Comparison of ENCODE assay signal across 8 cellular contexts in genomic region chr22:26673485-26673884, GRCh38. TPM values are rescaled to one million over a fixed set of nuclear protein-coding genes. Genes with fewer than 3 reads are reported as not detected.
A peak's percentile ranks its signal among the peaks of the same experiment; 100 is the strongest.
DNase-seq lines count a peak whose midpoint lies in the region; ATAC-seq and TF ChIP-seq lines count a peak whose summit lies in the region.

No MANE protein-coding gene starts in this region.

- H3K27ac ChIP-seq in esophagus muscularis mucosa (replicated peaks in 1 of 4) = peak overlapping the region; percentile 88 to 98 (median 91)
- peak overlapping the region; percentile 89 to 94 for H3K27ac ChIP-seq in prostate gland

- H3K9me3 ChIP-seq in esophagus muscularis mucosa (no peaks in the 10 kb centered on the region), prostate gland (no peaks in the 10 kb centered on the region)

- no peak for TF ChIP-seq POLR2A in esophagus muscularis mucosa (IDR thresholded peaks at IDR 0.05; ENCODE audit: low read depth)
- TF ChIP-seq POLR2A in prostate gland (IDR thresholded peaks at IDR 0.05) = no peak

- no peak for TF ChIP-seq CTCF in esophagus muscularis mucosa (IDR thresholded peaks at IDR 0.05)
- TF ChIP-seq CTCF in prostate gland (IDR thresholded peaks at IDR 0.05) = no peak

- intact Hi-C loops in esophagus muscularis mucosa (cut with DNase I) = no loop called here
- intact Hi-C loops in prostate gland (cut with DNase I) = loop anchor here (10.0 kb wide), 1 partner anchor 1131 kb away; the partner anchor contains the start of gene MN1

- 61% methylated on average over 4 of the region's 4 CpGs for WGBS in esophagus muscularis mucosa
- WGBS in prostate gland = 28% methylated on average over 4 of the region's 4 CpGs

- no peak for TF ChIP-seq EP300 in esophagus muscularis mucosa (IDR thresholded peaks at IDR 0.05)

- ATAC-seq in GM19397 (IDR thresholded peaks at IDR 0.05; ENCODE audit: unreplicated experiment) = no peak

- peaks cover 20 to 38% (median 28%) of the 10 kb centered on the region in 4 donors for H3K4me1 ChIP-seq in esophagus muscularis mucosa
- peaks cover 11% of the 10 kb centered on the region for H3K4me1 ChIP-seq in prostate gland (replicated peaks)

- DNase-seq in HK-2 (ENCODE audit: unreplicated experiment) (peak; percentile 14), esophagus muscularis mucosa (ENCODE audit: extremely low spot score) (no peak), prostate gland (ENCODE audit: low spot score) (no peak), epidermal melanocyte (ENCODE audit: insufficient read length, low spot score) (no peak), medulla oblongata (ENCODE audit: extremely low spot score) (no peak), superior temporal gyrus (ENCODE audit: extremely low spot score) (no peak)
- DNase-seq in activated CD4-positive, alpha-beta T cell treated with anti-CD3 and anti-CD28 coated beads, Interleukin-2, amount 50 U/mL, for 4 hours = peak; percentile 26

- H3K27me3 ChIP-seq in esophagus muscularis mucosa (peaks cover 0 to 4% (median 0%) of the 10 kb centered on the region in 4 donors), prostate gland (replicated peaks; ENCODE audit: insufficient read depth) (no peaks in the 10 kb centered on the region)

- H3K4me3 ChIP-seq in esophagus muscularis mucosa (peak overlapping the region; percentile 63 to 74 (median 72)), prostate gland (peak overlapping the region; percentile 66 to 69)

- H3K36me3 ChIP-seq in esophagus muscularis mucosa (no peaks in the 10 kb centered on the region), prostate gland (no peaks in the 10 kb centered on the region)

RNA-seq across cellular contexts. Expression of gene MIAT, which starts 16.1 kb away (rescaled TPM):
- 1 to 10 TPM in 1 of 4 donors, under 1 TPM in 3; 0.19 to 1.2 (median 0.38) TPM for total RNA-seq in esophagus muscularis mucosa
- total RNA-seq in prostate gland = under 1 TPM; 0.50 to 0.80 TPM

RNA-seq across cellular contexts. Expression of gene CRYBA4, which starts 51.7 kb away (rescaled TPM):
- total RNA-seq in esophagus muscularis mucosa (not detected), prostate gland (1 to 10 TPM in 1 of 2 donors, not detected in 1; 3.3 TPM)

RNA-seq across cellular contexts. Expression of gene CRYBB1, which starts 55.7 kb away (rescaled TPM):
- total RNA-seq in esophagus muscularis mucosa = under 1 TPM in 3 of 4 donors, not detected in 1; 0.33 to 0.86 (median 0.83) TPM
- total RNA-seq in prostate gland = under 1 TPM in 1 of 2 donors, not detected in 1; 0.36 TPM

Comparison
In these comparisons a context has a peak if more than half of its experiments do, and no peak if none do; other contexts are left out.
1. DNase-seq: peak in HK-2 (single experiment) and activated CD4-positive, alpha-beta T cell treated with anti-CD3 and anti-CD28 coated beads, Interleukin-2, amount 50 U/mL, for 4 hours (2 of 2); none in esophagus muscularis mucosa (single experiment), prostate gland (single experiment), epidermal melanocyte (single experiment), medulla oblongata (single experiment) and superior temporal gyrus (single experiment).